In the genomic region with DNA sequence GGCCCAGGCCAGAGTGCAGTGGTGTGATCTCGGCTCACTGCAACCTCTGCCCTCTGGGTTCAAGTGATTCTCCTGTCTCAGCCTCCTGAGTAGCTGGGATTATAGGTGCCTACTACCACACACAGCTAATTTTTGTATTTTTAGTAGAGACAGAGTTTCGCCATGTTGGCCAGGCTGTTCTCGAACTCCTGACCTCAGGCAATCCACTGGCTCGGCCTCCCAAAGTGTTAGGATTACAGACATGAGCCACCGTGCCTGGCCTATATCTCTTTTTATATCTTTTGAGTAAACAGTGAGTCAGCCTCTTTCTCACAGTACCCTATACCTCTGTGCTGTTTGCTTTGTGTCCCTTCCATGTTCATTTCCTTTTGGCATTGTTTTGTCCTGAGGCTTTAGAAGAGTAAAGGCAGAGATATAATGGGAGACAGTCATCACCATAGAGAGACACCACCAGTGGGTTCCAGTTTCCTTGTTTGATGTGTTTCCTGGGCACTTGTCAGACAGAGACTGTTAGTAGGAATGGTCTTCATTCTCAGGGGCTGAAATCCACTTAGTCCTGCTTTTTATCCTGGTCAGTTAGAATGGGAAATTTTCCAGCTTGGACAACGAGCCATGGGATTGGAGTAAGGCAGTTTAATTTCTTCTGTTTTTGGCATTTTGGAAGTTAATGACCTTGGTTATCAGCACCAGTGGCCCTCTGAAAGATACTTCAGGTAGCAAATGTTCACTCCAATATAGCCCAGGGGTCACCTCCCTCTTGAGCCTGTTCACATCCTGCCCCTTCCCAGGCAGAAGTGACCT, we compare ENCODE assay signal across 1 cellular context.
TF ChIP-seq lines count a peak whose summit lies in the region.

No MANE protein-coding gene starts in this region.

TF ChIP-seq in HepG2, 621 proteins besides CTCF, POLR2A, EP300 and RAD21 (continued from another document and continues in another):
- TF ChIP-seq GATA4 (IDR thresholded peaks at IDR 0.05; ENCODE audit: borderline replicate concordance, low read depth), result peak; percentile 94; the same call in 1 of the 2 replicates
- TF ChIP-seq ZNF329 (CRISPR knock-in tag; IDR thresholded peaks at IDR 0.05; ENCODE audit: low read depth), result 0 out of 2 replicates have a peak, but pooled peaks have one; percentile 22
- no peak for TF ChIP-seq PAWR (CRISPR knock-in tag; IDR thresholded peaks at IDR 0.05; ENCODE audit: borderline replicate concordance)
- no peak for TF ChIP-seq RELA (CRISPR knock-in tag; IDR thresholded peaks at IDR 0.05)
- no peak for TF ChIP-seq RAD51 (IDR thresholded peaks at IDR 0.05; ENCODE audit: borderline replicate concordance)
- peak; percentile 94 for TF ChIP-seq RXRB (CRISPR knock-in tag; IDR thresholded peaks at IDR 0.05; ENCODE audit: borderline replicate concordance)
- peak; percentile 47 for TF ChIP-seq CBX1 (IDR thresholded peaks at IDR 0.05; ENCODE audit: low read depth)
- TF ChIP-seq NONO (IDR thresholded peaks at IDR 0.05), result no peak
- peak; percentile 65; the same call in 1 of the 2 replicates for TF ChIP-seq NONO (CRISPR knock-in tag; conservative IDR thresholded peaks at IDR 0.05)
- 0 out of 2 replicates have a peak, but pooled peaks have one; percentile 63 for TF ChIP-seq MYNN (CRISPR knock-in tag; IDR thresholded peaks at IDR 0.05; ENCODE audit: low read depth)
- peak; percentile 57; the same call in 1 of the 2 replicates for TF ChIP-seq HOXA5 (CRISPR knock-in tag; IDR thresholded peaks at IDR 0.05)
- TF ChIP-seq ZNF20 (CRISPR knock-in tag; IDR thresholded peaks at IDR 0.05), result no peak
- TF ChIP-seq GATAD2A (CRISPR knock-in tag; IDR thresholded peaks at IDR 0.05), result peak; percentile 99
- 0 out of 2 replicates have a peak, but pooled peaks have one; percentile 30 for TF ChIP-seq ZSCAN31 (CRISPR knock-in tag; IDR thresholded peaks at IDR 0.05; ENCODE audit: low read depth)
- no peak for TF ChIP-seq CHD2 (IDR thresholded peaks at IDR 0.05; ENCODE audit: low read depth, low read length)
- no peak for TF ChIP-seq CREBL2 (CRISPR knock-in tag; IDR thresholded peaks at IDR 0.05; ENCODE audit: borderline replicate concordance)
- TF ChIP-seq, protein P1, sequence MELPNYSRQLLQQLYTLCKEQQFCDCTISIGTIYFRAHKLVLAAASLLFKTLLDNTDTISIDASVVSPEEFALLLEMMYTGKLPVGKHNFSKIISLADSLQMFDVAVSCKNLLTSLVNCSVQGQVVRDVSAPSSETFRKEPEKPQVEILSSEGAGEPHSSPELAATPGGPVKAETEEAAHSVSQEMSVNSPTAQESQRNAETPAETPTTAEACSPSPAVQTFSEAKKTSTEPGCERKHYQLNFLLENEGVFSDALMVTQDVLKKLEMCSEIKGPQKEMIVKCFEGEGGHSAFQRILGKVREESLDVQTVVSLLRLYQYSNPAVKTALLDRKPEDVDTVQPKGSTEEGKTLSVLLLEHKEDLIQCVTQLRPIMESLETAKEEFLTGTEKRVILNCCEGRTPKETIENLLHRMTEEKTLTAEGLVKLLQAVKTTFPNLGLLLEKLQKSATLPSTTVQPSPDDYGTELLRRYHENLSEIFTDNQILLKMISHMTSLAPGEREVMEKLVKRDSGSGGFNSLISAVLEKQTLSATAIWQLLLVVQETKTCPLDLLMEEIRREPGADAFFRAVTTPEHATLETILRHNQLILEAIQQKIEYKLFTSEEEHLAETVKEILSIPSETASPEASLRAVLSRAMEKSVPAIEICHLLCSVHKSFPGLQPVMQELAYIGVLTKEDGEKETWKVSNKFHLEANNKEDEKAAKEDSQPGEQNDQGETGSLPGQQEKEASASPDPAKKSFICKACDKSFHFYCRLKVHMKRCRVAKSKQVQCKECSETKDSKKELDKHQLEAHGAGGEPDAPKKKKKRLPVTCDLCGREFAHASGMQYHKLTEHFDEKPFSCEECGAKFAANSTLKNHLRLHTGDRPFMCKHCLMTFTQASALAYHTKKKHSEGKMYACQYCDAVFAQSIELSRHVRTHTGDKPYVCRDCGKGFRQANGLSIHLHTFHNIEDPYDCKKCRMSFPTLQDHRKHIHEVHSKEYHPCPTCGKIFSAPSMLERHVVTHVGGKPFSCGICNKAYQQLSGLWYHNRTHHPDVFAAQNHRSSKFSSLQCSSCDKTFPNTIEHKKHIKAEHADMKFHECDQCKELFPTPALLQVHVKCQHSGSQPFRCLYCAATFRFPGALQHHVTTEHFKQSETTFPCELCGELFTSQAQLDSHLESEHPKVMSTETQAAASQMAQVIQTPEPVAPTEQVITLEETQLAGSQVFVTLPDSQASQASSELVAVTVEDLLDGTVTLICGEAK (IDR thresholded peaks at IDR 0.05), result no peak
- TF ChIP-seq, protein P1 (CRISPR knock-in tag; IDR thresholded peaks at IDR 0.05), result peak; percentile 88; the same call in 1 of the 2 replicates
- TF ChIP-seq ZKSCAN8 (CRISPR knock-in tag; IDR thresholded peaks at IDR 0.05; ENCODE audit: borderline replicate concordance), result peak; percentile 81
- TF ChIP-seq NFKBIZ (CRISPR knock-in tag; IDR thresholded peaks at IDR 0.05), result peak; percentile 9; the same call in 1 of the 2 replicates
- TF ChIP-seq, protein P2, sequence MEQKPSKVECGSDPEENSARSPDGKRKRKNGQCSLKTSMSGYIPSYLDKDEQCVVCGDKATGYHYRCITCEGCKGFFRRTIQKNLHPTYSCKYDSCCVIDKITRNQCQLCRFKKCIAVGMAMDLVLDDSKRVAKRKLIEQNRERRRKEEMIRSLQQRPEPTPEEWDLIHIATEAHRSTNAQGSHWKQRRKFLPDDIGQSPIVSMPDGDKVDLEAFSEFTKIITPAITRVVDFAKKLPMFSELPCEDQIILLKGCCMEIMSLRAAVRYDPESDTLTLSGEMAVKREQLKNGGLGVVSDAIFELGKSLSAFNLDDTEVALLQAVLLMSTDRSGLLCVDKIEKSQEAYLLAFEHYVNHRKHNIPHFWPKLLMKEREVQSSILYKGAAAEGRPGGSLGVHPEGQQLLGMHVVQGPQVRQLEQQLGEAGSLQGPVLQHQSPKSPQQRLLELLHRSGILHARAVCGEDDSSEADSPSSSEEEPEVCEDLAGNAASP (CRISPR knock-in tag; IDR thresholded peaks at IDR 0.05; ENCODE audit: borderline replicate concordance), result peak; percentile 62; the same call in 1 of the 2 replicates
- peak; percentile 43; the same call in 1 of the 2 replicates for TF ChIP-seq ELF1 (CRISPR knock-in tag; IDR thresholded peaks at IDR 0.05)
- TF ChIP-seq SNRNP70 (IDR thresholded peaks at IDR 0.05; ENCODE audit: low read depth, low read length), result no peak
- no peak for TF ChIP-seq ZBTB7A (CRISPR knock-in tag; IDR thresholded peaks at IDR 0.05)
- TF ChIP-seq KLF16 (CRISPR knock-in tag; IDR thresholded peaks at IDR 0.05), result peak in 1 of 2 experiments; percentile 57; a peak in 1 of 4 replicates
- TF ChIP-seq FOXA1 (IDR thresholded peaks at IDR 0.05), result peak; percentile 95
- TF ChIP-seq FOXA1 (CRISPR knock-in tag; IDR thresholded peaks at IDR 0.05), result peak; percentile 98
- TF ChIP-seq ZNF335 (CRISPR knock-in tag; IDR thresholded peaks at IDR 0.05), result peak; percentile 47; the same call in 1 of the 2 replicates
- TF ChIP-seq LCORL (IDR thresholded peaks at IDR 0.05), result no peak
- TF ChIP-seq LCORL (CRISPR knock-in tag; IDR thresholded peaks at IDR 0.05), result peak; percentile 86
- TF ChIP-seq ZNF10 (CRISPR knock-in tag; IDR thresholded peaks at IDR 0.05; ENCODE audit: borderline replicate concordance, low read depth), result no peak
- TF ChIP-seq CREB1 (IDR thresholded peaks at IDR 0.05), result peak; percentile 42; the same call in 1 of the 2 replicates
- peak; percentile 47 for TF ChIP-seq CREB1 (CRISPR knock-in tag; IDR thresholded peaks at IDR 0.05)
- no peak for TF ChIP-seq ARID2 (CRISPR knock-in tag; IDR thresholded peaks at IDR 0.05; ENCODE audit: borderline replicate concordance)
- TF ChIP-seq ZNF768 (CRISPR knock-in tag; IDR thresholded peaks at IDR 0.05), result no peak
- TF ChIP-seq, protein P3, sequence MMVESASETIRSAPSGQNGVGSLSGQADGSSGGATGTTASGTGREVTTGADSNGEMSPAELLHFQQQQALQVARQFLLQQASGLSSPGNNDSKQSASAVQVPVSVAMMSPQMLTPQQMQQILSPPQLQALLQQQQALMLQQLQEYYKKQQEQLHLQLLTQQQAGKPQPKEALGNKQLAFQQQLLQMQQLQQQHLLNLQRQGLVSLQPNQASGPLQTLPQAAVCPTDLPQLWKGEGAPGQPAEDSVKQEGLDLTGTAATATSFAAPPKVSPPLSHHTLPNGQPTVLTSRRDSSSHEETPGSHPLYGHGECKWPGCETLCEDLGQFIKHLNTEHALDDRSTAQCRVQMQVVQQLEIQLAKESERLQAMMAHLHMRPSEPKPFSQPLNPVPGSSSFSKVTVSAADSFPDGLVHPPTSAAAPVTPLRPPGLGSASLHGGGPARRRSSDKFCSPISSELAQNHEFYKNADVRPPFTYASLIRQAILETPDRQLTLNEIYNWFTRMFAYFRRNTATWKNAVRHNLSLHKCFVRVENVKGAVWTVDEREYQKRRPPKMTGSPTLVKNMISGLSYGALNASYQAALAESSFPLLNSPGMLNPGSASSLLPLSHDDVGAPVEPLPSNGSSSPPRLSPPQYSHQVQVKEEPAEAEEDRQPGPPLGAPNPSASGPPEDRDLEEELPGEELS (CRISPR knock-in tag; IDR thresholded peaks at IDR 0.05), result peak; percentile 92
- TF ChIP-seq SYNCRIP (IDR thresholded peaks at IDR 0.05; ENCODE audit: insufficient read depth, low read depth, low read length), result no peak
- TF ChIP-seq, protein P4, sequence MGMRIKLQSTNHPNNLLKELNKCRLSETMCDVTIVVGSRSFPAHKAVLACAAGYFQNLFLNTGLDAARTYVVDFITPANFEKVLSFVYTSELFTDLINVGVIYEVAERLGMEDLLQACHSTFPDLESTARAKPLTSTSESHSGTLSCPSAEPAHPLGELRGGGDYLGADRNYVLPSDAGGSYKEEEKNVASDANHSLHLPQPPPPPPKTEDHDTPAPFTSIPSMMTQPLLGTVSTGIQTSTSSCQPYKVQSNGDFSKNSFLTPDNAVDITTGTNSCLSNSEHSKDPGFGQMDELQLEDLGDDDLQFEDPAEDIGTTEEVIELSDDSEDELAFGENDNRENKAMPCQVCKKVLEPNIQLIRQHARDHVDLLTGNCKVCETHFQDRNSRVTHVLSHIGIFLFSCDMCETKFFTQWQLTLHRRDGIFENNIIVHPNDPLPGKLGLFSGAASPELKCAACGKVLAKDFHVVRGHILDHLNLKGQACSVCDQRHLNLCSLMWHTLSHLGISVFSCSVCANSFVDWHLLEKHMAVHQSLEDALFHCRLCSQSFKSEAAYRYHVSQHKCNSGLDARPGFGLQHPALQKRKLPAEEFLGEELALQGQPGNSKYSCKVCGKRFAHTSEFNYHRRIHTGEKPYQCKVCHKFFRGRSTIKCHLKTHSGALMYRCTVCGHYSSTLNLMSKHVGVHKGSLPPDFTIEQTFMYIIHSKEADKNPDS (CRISPR knock-in tag; IDR thresholded peaks at IDR 0.05), result 0 out of 2 replicates have a peak, but pooled peaks have one; percentile 21
- TF ChIP-seq ZHX1 (CRISPR knock-in tag; IDR thresholded peaks at IDR 0.05; ENCODE audit: low read depth), result no peak
- no peak for TF ChIP-seq ZNF839 (CRISPR knock-in tag; IDR thresholded peaks at IDR 0.05; ENCODE audit: borderline replicate concordance)
- no peak for TF ChIP-seq CHCHD3 (CRISPR knock-in tag; IDR thresholded peaks at IDR 0.05)
